Comparison of ENCODE assay signal across 8 cellular contexts in the genomic region with DNA sequence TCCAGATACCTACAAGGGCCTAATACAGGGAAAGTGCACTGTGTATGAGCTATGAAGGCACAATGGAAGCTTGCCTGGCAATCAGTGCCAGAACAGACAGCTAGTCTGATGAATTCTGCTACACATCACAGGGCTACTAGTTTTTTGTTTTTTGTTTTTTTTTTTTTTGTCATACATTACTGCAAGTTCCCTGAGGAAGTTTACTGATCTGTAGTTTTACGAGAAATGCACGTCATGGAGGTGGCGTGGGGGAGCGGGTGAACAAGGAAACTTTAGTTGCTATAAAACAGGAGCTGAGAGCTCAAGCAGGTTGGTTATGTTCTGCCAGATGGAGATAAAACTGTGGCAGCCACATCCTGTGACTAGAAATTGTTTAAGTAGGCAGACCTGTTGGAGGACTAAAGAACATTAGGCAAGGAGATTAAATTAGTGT. TPM values are rescaled to one million over a fixed set of nuclear protein-coding genes. Genes with fewer than 3 reads are reported as not detected.
DNase-seq lines count a peak whose midpoint lies in the region; ATAC-seq and TF ChIP-seq lines count a peak whose summit lies in the region.

No MANE protein-coding gene starts in this region.

- H3K4me3 Mint-ChIP-seq in Calu3 (ENCODE audit: low read depth, unreplicated experiment): no peak overlapping the region

- BruUV-seq in Calu3 (replicated peaks; lab: Mats Ljungman, UMichigan): no TSS peak

- intact Hi-C loops in Calu3 (cut with micrococcal nuclease; ENCODE audit: unreplicated experiment): no loop called here

- H3K27ac Mint-ChIP-seq in Calu3 (ENCODE audit: unreplicated experiment): no peak overlapping the region

- H3K36me3 Mint-ChIP-seq in Calu3 (ENCODE audit: insufficient read depth, unreplicated experiment): no peaks in the 10 kb centered on the region

- no peaks in the 10 kb centered on the region for H3K9me3 Mint-ChIP-seq in Calu3 (ENCODE audit: low read depth, unreplicated experiment)

- peak; percentile 35 for ATAC-seq in HG03354 (IDR thresholded peaks at IDR 0.05; ENCODE audit: poor library complexity, severe bottlenecking, unreplicated experiment)

- H3K4me1 Mint-ChIP-seq in Calu3 (ENCODE audit: low read depth, unreplicated experiment): no peaks in the 10 kb centered on the region

- no peak for TF ChIP-seq CTCF in Calu3 (IDR thresholded peaks at IDR 0.05; ENCODE audit: unreplicated experiment)

- peak; percentile 16 for TF ChIP-seq POLR2A in erythroblast (IDR thresholded peaks at IDR 0.05; ENCODE audit: low read length)

- H3K27me3 Mint-ChIP-seq in Calu3 (ENCODE audit: unreplicated experiment): no peaks in the 10 kb centered on the region

- CTCF ChIA-PET in Calu3 (lab: Charles Lee): interaction anchor here (0.7 kb wide), 1 partner anchor 44 kb away, joined by 3 read pairs; no protein-coding TSS in a partner anchor

- DNase-seq in Daoy (ENCODE audit: low read depth): peak; percentile 22
- DNase-seq in activated CD4-positive, alpha-beta T cell treated with anti-CD3 and anti-CD28 coated beads for 4 hours: peak; percentile 83 to 84
- peak; percentile 7 to 31 for DNase-seq in erythroblast (lab: John Stamatoyannopoulos, UW)
- peak; percentile 42 for DNase-seq in stimulated activated CD8-positive, alpha-beta memory T cell treated with anti-CD3 and anti-CD28 coated beads, Interleukin-12 subunit alpha, Interleukin-12 subunit beta, amount 100 ng/mL, for 24 hours (ENCODE audit: extremely low read depth)
- DNase-seq in NCI-H2196 (lab: John Stamatoyannopoulos, UW; ENCODE audit: unreplicated experiment): no peak
- DNase-seq in Calu3: no peak
- DNase-seq in iPS-NIHi7 (ENCODE audit: extremely low spot score): no peak

RNA-seq across cellular contexts. Expression of a gene that starts 17.7 kb away (rescaled TPM):
- total RNA-seq in Daoy (2014; rRNA removed; shearing (Covaris generic)): not detected in 2 replicates
- total RNA-seq in Calu3 (2022): not detected in 2 replicates

Comparison
In these comparisons a context has a peak if more than half of its experiments do, and no peak if none do; other contexts are left out.
1. DNase-seq: peak in Daoy (single experiment), activated CD4-positive, alpha-beta T cell treated with anti-CD3 and anti-CD28 coated beads for 4 hours (2 of 2), erythroblast (2 of 2) and stimulated activated CD8-positive, alpha-beta memory T cell treated with anti-CD3 and anti-CD28 coated beads, Interleukin-12 subunit alpha, Interleukin-12 subunit beta, amount 100 ng/mL, for 24 hours (single experiment); none in NCI-H2196 (single experiment), Calu3 (single experiment) and iPS-NIHi7 (single experiment).